In genomic region chr19:6710273-6711077, GRCh38 we compare ENCODE assay signal across 1 cellular context.
TF ChIP-seq lines count a peak whose summit lies in the region.

No MANE protein-coding gene starts in this region.

TF ChIP-seq in HEK293T, 16 proteins besides CTCF, POLR2A, EP300 and RAD21:
- peak; percentile 36; the same call in 1 of the 2 replicates for TF ChIP-seq TARDBP (IDR thresholded peaks at IDR 0.05)
- TF ChIP-seq, protein P1, sequence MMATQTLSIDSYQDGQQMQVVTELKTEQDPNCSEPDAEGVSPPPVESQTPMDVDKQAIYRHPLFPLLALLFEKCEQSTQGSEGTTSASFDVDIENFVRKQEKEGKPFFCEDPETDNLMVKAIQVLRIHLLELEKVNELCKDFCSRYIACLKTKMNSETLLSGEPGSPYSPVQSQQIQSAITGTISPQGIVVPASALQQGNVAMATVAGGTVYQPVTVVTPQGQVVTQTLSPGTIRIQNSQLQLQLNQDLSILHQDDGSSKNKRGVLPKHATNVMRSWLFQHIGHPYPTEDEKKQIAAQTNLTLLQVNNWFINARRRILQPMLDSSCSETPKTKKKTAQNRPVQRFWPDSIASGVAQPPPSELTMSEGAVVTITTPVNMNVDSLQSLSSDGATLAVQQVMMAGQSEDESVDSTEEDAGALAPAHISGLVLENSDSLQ (IDR thresholded peaks at IDR 0.05), result peak; percentile 59; the same call in 1 of the 2 replicates
- no peak for TF ChIP-seq FOXA1 (IDR thresholded peaks at IDR 0.05)
- no peak for TF ChIP-seq HDGF (IDR thresholded peaks at IDR 0.05; ENCODE audit: borderline replicate concordance)
